Comparison of ENCODE assay signal across 10 cellular contexts in the genomic region with DNA sequence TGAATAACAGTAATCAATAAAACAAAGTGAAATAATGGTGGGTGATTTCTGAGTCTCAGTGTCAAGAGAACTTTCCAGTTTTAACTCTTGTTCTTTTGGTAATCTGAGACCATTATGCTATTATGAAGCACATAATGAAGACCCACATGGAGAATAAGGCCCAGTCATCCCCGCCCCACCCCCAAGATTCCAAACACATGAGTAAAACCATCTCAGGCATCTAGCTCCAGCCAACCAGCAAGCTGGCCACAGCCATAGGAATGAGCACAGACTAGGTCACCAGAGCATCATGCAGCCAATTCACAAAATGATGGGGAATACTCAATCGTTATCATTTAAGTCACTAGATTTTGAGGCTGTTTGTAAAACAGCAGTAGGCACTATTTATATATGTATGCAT.
A peak's percentile ranks its signal among the peaks of the same experiment; 100 is the strongest.
DNase-seq lines count a peak whose midpoint lies in the region; ATAC-seq lines count a peak whose summit lies in the region.
"Had no signal": no experiment of that assay in that cellular context is flagged by ENCODE, and none has a peak within 500 bp of the region (broad histone marks: within the 10 kb centered on the region; RNA-seq: fewer than 3 reads in every experiment).

No MANE protein-coding gene starts in this region.

- no peak for ATAC-seq in HG03135 (IDR thresholded peaks at IDR 0.05; ENCODE audit: unreplicated experiment)

- in situ Hi-C loops in G401 (cut with HindIII; ENCODE audit: low sequenced_read_pairs), result no loop called here

- DNase-seq in AG20443 (ENCODE audit: low spot score) (peak; percentile 18), HT-29 (ENCODE audit: low spot score) (peak; percentile 3), amniotic epithelial cell (ENCODE audit: low read depth) (peak; percentile 67), islet precursor cell (peak; percentile 94), G401 (ENCODE audit: low spot score) (no peak), cerebellar nuclear complex (lab: John Stamatoyannopoulos, UW) (no peak), superior temporal gyrus (ENCODE audit: extremely low spot score) (no peak)
- DNase-seq: CD4-positive, CD25-positive, alpha-beta regulatory T cell; stimulated activated naive CD4-positive, alpha-beta T cell treated with Interleukin-2 at 50 U/mL for 16 hours had no signal

Comparison
In these comparisons a context has a peak if more than half of its experiments do, and no peak if none do; other contexts are left out.
1. DNase-seq: peak in AG20443 (single experiment), HT-29 (single experiment), amniotic epithelial cell (single experiment) and islet precursor cell (single experiment); none in G401 (single experiment), cerebellar nuclear complex (0 of 2) and superior temporal gyrus (single experiment).